Comparison of ENCODE assay signal across 28 cellular contexts in the genomic region with DNA sequence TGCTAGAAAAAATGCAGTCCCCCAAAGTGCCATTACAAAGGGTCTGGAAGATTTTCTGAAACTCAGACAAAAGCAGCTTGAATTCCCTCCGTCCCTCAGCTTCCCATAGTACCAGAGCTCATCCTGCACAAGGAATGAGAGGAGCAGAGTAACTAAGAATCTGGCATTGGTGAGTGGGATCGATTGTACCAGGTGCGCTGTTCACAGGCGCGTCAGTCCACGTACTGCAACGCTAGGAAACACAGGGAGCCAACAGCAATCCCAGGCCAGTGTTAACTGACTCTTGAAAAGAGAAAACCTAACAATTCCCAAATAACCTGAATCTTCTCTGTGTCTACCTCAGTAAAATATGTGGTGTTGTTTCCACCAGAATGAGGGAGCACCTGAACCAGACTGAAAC.
"Had no signal": no experiment of that assay in that cellular context is flagged by ENCODE, and none has a peak within 500 bp of the region (broad histone marks: within the 10 kb centered on the region; RNA-seq: fewer than 3 reads in every experiment).

No MANE protein-coding gene starts in this region.

- H3K36me3 Mint-ChIP-seq: activated naive CD4-positive, alpha-beta T cell treated with anti-CD3 and anti-CD28 coated beads, Interleukin-2, amount 50 U/mL, for 72 hours; stimulated activated effector memory CD8-positive, alpha-beta T cell treated with anti-CD3 and anti-CD28 coated beads, Interleukin-12 subunit alpha, Interleukin-12 subunit beta, amount 100 ng/mL, for 72 hours had no signal

- H3K9me3 Mint-ChIP-seq: activated naive CD4-positive, alpha-beta T cell treated with anti-CD3 and anti-CD28 coated beads, Interleukin-2, amount 50 U/mL, for 72 hours; activated T-cell treated with anti-CD3 and anti-CD28 coated beads, Interleukin-2, amount 50 U/mL, for 72 hours; effector memory CD8-positive, alpha-beta T cell; nephron; stimulated activated effector memory CD8-positive, alpha-beta T cell treated with anti-CD3 and anti-CD28 coated beads, Interleukin-12 subunit alpha, Interleukin-12 subunit beta, amount 100 ng/mL, for 72 hours; stimulated activated naive CD8-positive, alpha-beta T cell treated with anti-CD3 and anti-CD28 coated beads, Interleukin-15, Interleukin-2, amounts not matched to agents 100 ng/mL and 50 ng/mL, for 24 hours; T-helper 2 cell treated with Interferon-gamma antibody and Interleukin-4, amounts not matched to agents 5 μg/mL and 100 μg/mL, for 36 hours had no signal

- H3K4me1 Mint-ChIP-seq: stimulated activated effector memory CD8-positive, alpha-beta T cell treated with anti-CD3 and anti-CD28 coated beads, Interleukin-12 subunit alpha, Interleukin-12 subunit beta, amount 100 ng/mL, for 72 hours had no signal

- H3K36me3 ChIP-seq: heart right ventricle, left lung, ovary, prostate gland, upper lobe of left lung, vagina had no signal

- H3K27ac ChIP-seq: coronary artery, ovary, skin epidermis, vagina had no signal

- H3K27me3 ChIP-seq: heart right ventricle, left lung, ovary, upper lobe of left lung, vagina had no signal

- H3K27me3 Mint-ChIP-seq: activated CD4-positive, alpha-beta T cell treated with anti-CD3 and anti-CD28 coated beads for 36 hours; effector memory CD8-positive, alpha-beta T cell; stimulated activated naive CD8-positive, alpha-beta T cell treated with anti-CD3 and anti-CD28 coated beads, Interleukin-15, Interleukin-2, amounts not matched to agents 100 ng/mL and 50 ng/mL, for 24 hours had no signal

- H3K27ac Mint-ChIP-seq: activated CD4-positive, alpha-beta T cell treated with anti-CD3 and anti-CD28 coated beads for 36 hours; activated T-cell treated with anti-CD3 and anti-CD28 coated beads, Interleukin-2, amount 50 U/mL, for 72 hours; effector memory CD8-positive, alpha-beta T cell; nephron; stimulated activated effector memory CD8-positive, alpha-beta T cell treated with anti-CD3 and anti-CD28 coated beads, Interleukin-12 subunit alpha, Interleukin-12 subunit beta, amount 100 ng/mL, for 72 hours; stimulated activated naive CD8-positive, alpha-beta T cell treated with anti-CD3 and anti-CD28 coated beads, Interleukin-15, Interleukin-2, amounts not matched to agents 100 ng/mL and 50 ng/mL, for 24 hours; T-helper 2 cell treated with Interferon-gamma antibody and Interleukin-4, amounts not matched to agents 5 μg/mL and 100 μg/mL, for 36 hours had no signal

- H3K4me3 Mint-ChIP-seq: activated CD4-positive, alpha-beta T cell treated with anti-CD3 and anti-CD28 coated beads for 36 hours; activated T-cell treated with anti-CD3 and anti-CD28 coated beads, Interleukin-2, amount 50 U/mL, for 72 hours; effector memory CD8-positive, alpha-beta T cell; nephron; stimulated activated effector memory CD8-positive, alpha-beta T cell treated with anti-CD3 and anti-CD28 coated beads, Interleukin-12 subunit alpha, Interleukin-12 subunit beta, amount 100 ng/mL, for 72 hours; stimulated activated naive CD8-positive, alpha-beta T cell treated with anti-CD3 and anti-CD28 coated beads, Interleukin-15, Interleukin-2, amounts not matched to agents 100 ng/mL and 50 ng/mL, for 24 hours; T-helper 2 cell treated with Interferon-gamma antibody and Interleukin-4, amounts not matched to agents 5 μg/mL and 100 μg/mL, for 36 hours had no signal

- DNase-seq: activated CD4-positive, alpha-beta T cell treated with anti-CD3 and anti-CD28 coated beads for 36 hours; activated CD4-positive, CD25-positive, alpha-beta regulatory T cell; activated naive CD4-positive, alpha-beta T cell; activated T-cell treated with anti-CD3 and anti-CD28 coated beads for 4 hours; activated T-cell treated with anti-CD3 and anti-CD28 coated beads, Interleukin-2, amount 50 U/mL, for 72 hours; anterior cingulate cortex; effector memory CD8-positive, alpha-beta T cell; erythroblast; heart right ventricle; kidney glomerular epithelial cell; left lung; ovary; stimulated activated CD4-positive, alpha-beta T cell treated with anti-CD3 and anti-CD28 coated beads, Interleukin-12 subunit alpha, Interleukin-12 subunit beta, amount 100 ng/mL, for 4 hours; stimulated activated CD4-positive, alpha-beta T cell treated with anti-CD3 and anti-CD28 coated beads, Interleukin-4, amount 100 ng/mL, for 24 hours; substantia nigra; T-helper 1 cell; upper lobe of left lung had no signal

- H3K9me3 ChIP-seq: heart right ventricle, left lung, ovary, prostate gland, upper lobe of left lung, vagina had no signal

- ATAC-seq: activated CD4-positive, alpha-beta T cell treated with anti-CD3 and anti-CD28 coated beads for 36 hours; activated naive CD4-positive, alpha-beta T cell treated with anti-CD3 and anti-CD28 coated beads, Interleukin-2, amount 50 U/mL, for 72 hours; activated T-cell treated with anti-CD3 and anti-CD28 coated beads, Interleukin-2, amount 50 U/mL, for 72 hours; effector memory CD8-positive, alpha-beta T cell; sciatic nerve; stimulated activated effector memory CD8-positive, alpha-beta T cell treated with anti-CD3 and anti-CD28 coated beads, Interleukin-12 subunit alpha, Interleukin-12 subunit beta, amount 100 ng/mL, for 72 hours had no signal

- H3K4me1 ChIP-seq: prostate gland, vagina had no signal

- H3K4me3 ChIP-seq: coronary artery, heart right ventricle, left lung, lung, ovary, prostate gland, skin epidermis, upper lobe of left lung, vagina had no signal
